ENCODE assay signal across 9 cellular contexts in the genomic region with DNA sequence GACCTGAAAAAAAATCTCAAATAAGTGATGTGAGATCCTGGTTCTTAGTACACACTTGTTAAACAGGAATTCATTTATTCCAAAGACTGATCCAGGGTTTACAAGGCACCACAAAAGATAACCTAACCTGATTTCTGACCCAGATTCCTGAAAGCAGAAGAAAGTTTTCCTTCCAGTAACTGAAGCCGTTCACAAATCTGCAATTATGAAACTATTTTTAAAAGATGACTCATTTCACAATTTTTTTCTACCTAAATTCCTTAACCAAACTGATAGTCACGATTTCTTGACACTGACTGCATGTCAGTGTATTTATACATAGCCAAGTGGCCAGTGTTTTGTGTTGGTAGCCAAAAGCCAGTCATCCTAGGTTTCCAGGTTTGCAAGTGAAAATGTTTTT. TPM values are rescaled to one million over a fixed set of nuclear protein-coding genes. Genes with fewer than 3 reads are reported as not detected.
DNase-seq lines count a peak whose midpoint lies in the region; ATAC-seq and TF ChIP-seq lines count a peak whose summit lies in the region.
"Had no signal": no experiment of that assay in that cellular context is flagged by ENCODE, and none has a peak within 500 bp of the region (broad histone marks: within the 10 kb centered on the region; RNA-seq: fewer than 3 reads in every experiment).

No MANE protein-coding gene starts in this region.

- intact Hi-C loops in activated CD4-positive, alpha-beta T cell treated with anti-CD3 and anti-CD28 coated beads, Interleukin-2, amount 10 ng/mL, durations not matched to agents 24 days and 14 days (cut with micrococcal nuclease) = loop anchor here (1.0 to 10.0 kb wide), 4 partner anchors 17 to 826 kb away; a partner anchor contains a TSS
- intact Hi-C loops in mammary epithelial cell (cut with micrococcal nuclease) = no loop called here

- peak overlapping the region; percentile 73 for H3K4me2 ChIP-seq in mammary epithelial cell (ENCODE audit: insufficient read depth, low read depth, low read length)
- peak overlapping the region; percentile 44 for H3K4me2 ChIP-seq in skeletal muscle satellite cell (ENCODE audit: low read length)
- H3K4me2 ChIP-seq in neural progenitor cell = no peak overlapping the region

- no peak for DNase-seq in activated CD4-positive, alpha-beta T cell treated with anti-CD3 and anti-CD28 coated beads, Interleukin-2, amount 10 ng/mL, durations not matched to agents 24 days and 14 days
- no peak for DNase-seq in activated CD4-positive, alpha-beta T cell treated with anti-CD3 and anti-CD28 coated beads for 48 hours
- DNase-seq in mammary epithelial cell = peak; percentile 54
- DNase-seq in brain microvascular endothelial cell = no peak
- no peak for DNase-seq in tibial nerve (ENCODE audit: low spot score in 2 of 2)
- DNase-seq in neural progenitor cell (ENCODE audit: low spot score) = no peak

- H3K27me3 ChIP-seq in mammary epithelial cell (ENCODE audit: insufficient read depth, low read length) (no peaks in the 10 kb centered on the region), skeletal muscle satellite cell (ENCODE audit: control insufficient read depth, insufficient read depth, low read length) (no peaks in the 10 kb centered on the region), brain microvascular endothelial cell (replicated peaks) (no peaks in the 10 kb centered on the region), tibial nerve (no peaks in the 10 kb centered on the region), neural progenitor cell (no peaks in the 10 kb centered on the region)

- in situ Hi-C loops in mammary epithelial cell (cut with MboI; ENCODE audit: low sequenced_read_pairs in 2 of 2) = no loop called here
- in situ Hi-C loops in brain microvascular endothelial cell (cut with HindIII; ENCODE audit: low pct_ligation_motif_present, low sequenced_read_pairs) = no loop called here

- peaks cover 27% of the 10 kb centered on the region for H3K4me1 Mint-ChIP-seq in activated CD4-positive, alpha-beta T cell treated with anti-CD3 and anti-CD28 coated beads, Interleukin-2, amount 10 ng/mL, durations not matched to agents 24 days and 14 days
- no peaks in the 10 kb centered on the region for H3K4me1 Mint-ChIP-seq in neural progenitor cell

- H3K27ac Mint-ChIP-seq in activated CD4-positive, alpha-beta T cell treated with anti-CD3 and anti-CD28 coated beads, Interleukin-2, amount 10 ng/mL, durations not matched to agents 24 days and 14 days = peak overlapping the region; percentile 19
- H3K27ac Mint-ChIP-seq in neural progenitor cell = no peak overlapping the region

- dilution Hi-C loops in mammary epithelial cell (cut with HindIII; ENCODE audit: low sequenced_read_pairs) = no loop called here

- H3K27ac ChIP-seq in mammary epithelial cell (ENCODE audit: insufficient read depth, low read depth, low read length) (peak overlapping the region; percentile 34), brain microvascular endothelial cell (no peak overlapping the region), tibial nerve (peak overlapping the region in 2 of 4 donors; percentile 46 to 54), neural progenitor cell (no peak overlapping the region)

- peaks cover 22% of the 10 kb centered on the region for H3K4me1 ChIP-seq in mammary epithelial cell (ENCODE audit: insufficient read depth, low read length)
- peaks cover 19% of the 10 kb centered on the region for H3K4me1 ChIP-seq in skeletal muscle satellite cell (ENCODE audit: control insufficient read depth, insufficient read depth, low read length)
- peaks cover 0 to 21% (median 4%) of the 10 kb centered on the region in 4 donors for H3K4me1 ChIP-seq in tibial nerve
- no peaks in the 10 kb centered on the region for H3K4me1 ChIP-seq in neural progenitor cell

- 0% methylated on average over 2 of the region's 2 CpGs for WGBS in mammary epithelial cell (ENCODE audit: low coverage, missing lambda C conversion rate)
- 10% methylated on average over 2 of the region's 2 CpGs for WGBS in tibial nerve, 2 donors

- no peaks in the 10 kb centered on the region for H3K27me3 Mint-ChIP-seq in activated CD4-positive, alpha-beta T cell treated with anti-CD3 and anti-CD28 coated beads, Interleukin-2, amount 10 ng/mL, durations not matched to agents 24 days and 14 days
- H3K27me3 Mint-ChIP-seq in neural progenitor cell (ENCODE audit: insufficient read depth, low read depth) = no peaks in the 10 kb centered on the region

- H4K20me1 ChIP-seq in mammary epithelial cell (ENCODE audit: insufficient read depth, low read length) (no peaks in the 10 kb centered on the region), neural progenitor cell (ENCODE audit: low read depth) (no peaks in the 10 kb centered on the region)

- H3K9ac ChIP-seq in mammary epithelial cell (ENCODE audit: insufficient read depth, low read length) (peak overlapping the region; percentile 28), skeletal muscle satellite cell (ENCODE audit: low read depth, low read length) (peak overlapping the region; percentile 3), neural progenitor cell (no peak overlapping the region)

- no peak for TF ChIP-seq POLR2A in tibial nerve (IDR thresholded peaks at IDR 0.05)

- peak overlapping the region in 1 of 3 experiments; percentile 4 for H3K4me3 ChIP-seq in mammary epithelial cell (replicated peaks in 1 of 3; ENCODE audit: insufficient read depth in 1 of 3, low read depth in 2 of 3, low read length in 3 of 3)
- no peak overlapping the region for H3K4me3 ChIP-seq in skeletal muscle satellite cell (ENCODE audit: low read length)
- H3K4me3 ChIP-seq in brain microvascular endothelial cell (ENCODE audit: low read depth, low read length) = no peak overlapping the region
- no peak overlapping the region for H3K4me3 ChIP-seq in tibial nerve
- no peak overlapping the region for H3K4me3 ChIP-seq in neural progenitor cell
- H3K4me3 ChIP-seq: K562 had no signal

- CTCF ChIA-PET in mammary epithelial cell (lab: Charles Lee; ENCODE audit: low non-redundant PET) = interaction anchor here (0.6 kb wide), 1 partner anchor 13 kb away, joined by 4 read pairs; no protein-coding TSS in a partner anchor

- no peaks in the 10 kb centered on the region for H3F3A ChIP-seq in neural progenitor cell (ENCODE audit: low read depth)

- H3K79me2 ChIP-seq in mammary epithelial cell (ENCODE audit: insufficient read depth, low read length) = no peaks in the 10 kb centered on the region
- no peaks in the 10 kb centered on the region for H3K79me2 ChIP-seq in neural progenitor cell (ENCODE audit: low read depth)

- H2AFZ ChIP-seq in mammary epithelial cell (ENCODE audit: low read depth, low read length) (peak overlapping the region; percentile 66), neural progenitor cell (replicated peaks) (no peak overlapping the region)

- peaks cover 7% of the 10 kb centered on the region for H3K9me3 Mint-ChIP-seq in activated CD4-positive, alpha-beta T cell treated with anti-CD3 and anti-CD28 coated beads, Interleukin-2, amount 10 ng/mL, durations not matched to agents 24 days and 14 days
- no peaks in the 10 kb centered on the region for H3K9me3 Mint-ChIP-seq in neural progenitor cell

- ATAC-seq in HG03095 (IDR thresholded peaks at IDR 0.05; ENCODE audit: unreplicated experiment) = peak; percentile 39
- ATAC-seq: K562 had no signal

- H3K9me3 ChIP-seq in mammary epithelial cell (replicated peaks; ENCODE audit: insufficient read depth, low read length) (no peaks in the 10 kb centered on the region), skeletal muscle satellite cell (replicated peaks; ENCODE audit: low read length) (no peaks in the 10 kb centered on the region), tibial nerve (no peaks in the 10 kb centered on the region), neural progenitor cell (ENCODE audit: low read depth) (no peaks in the 10 kb centered on the region)

- no TSS peak for BruUV-seq in mammary epithelial cell (replicated peaks; lab: Mats Ljungman, UMichigan)

- TF ChIP-seq EP300 in tibial nerve (IDR thresholded peaks at IDR 0.05) = peak in 1 of 2 donors; percentile 17

- H3K36me3 ChIP-seq in mammary epithelial cell (ENCODE audit: insufficient read depth, low read length) (no peaks in the 10 kb centered on the region), skeletal muscle satellite cell (ENCODE audit: insufficient read depth, low read length) (no peaks in the 10 kb centered on the region), brain microvascular endothelial cell (replicated peaks) (no peaks in the 10 kb centered on the region), tibial nerve (no peaks in the 10 kb centered on the region), neural progenitor cell (no peaks in the 10 kb centered on the region)

- TF ChIP-seq CTCF in mammary epithelial cell (conservative IDR thresholded peaks at IDR 0.05 in 1 of 2, IDR thresholded peaks at IDR 0.05 in 1 of 2; ENCODE audit: extremely low read depth in 1 of 2, insufficient read depth in 1 of 2, low read depth in 1 of 2, low read length in 2 of 2) (no peak), brain microvascular endothelial cell (IDR thresholded peaks at IDR 0.05; ENCODE audit: low read depth, low read length, missing control alignments) (no peak), tibial nerve (IDR thresholded peaks at IDR 0.05) (no peak), neural progenitor cell (IDR thresholded peaks at IDR 0.05) (no peak)

- peak overlapping the region; percentile 38 for H3K4me3 Mint-ChIP-seq in activated CD4-positive, alpha-beta T cell treated with anti-CD3 and anti-CD28 coated beads, Interleukin-2, amount 10 ng/mL, durations not matched to agents 24 days and 14 days
- H3K4me3 Mint-ChIP-seq in neural progenitor cell = no peak overlapping the region

- H3K36me3 Mint-ChIP-seq in activated CD4-positive, alpha-beta T cell treated with anti-CD3 and anti-CD28 coated beads, Interleukin-2, amount 10 ng/mL, durations not matched to agents 24 days and 14 days (ENCODE audit: low read depth) = peaks cover 4% of the 10 kb centered on the region
- no peaks in the 10 kb centered on the region for H3K36me3 Mint-ChIP-seq in neural progenitor cell

RNA-seq across cellular contexts. Expression of a gene that starts 17.1 kb away (rescaled TPM):
- total RNA-seq in activated CD4-positive, alpha-beta T cell treated with anti-CD3 and anti-CD28 coated beads, Interleukin-2, amount 10 ng/mL, durations not matched to agents 24 days and 14 days = 1.1 and 1.3 TPM in 2 replicates
- total RNA-seq in mammary epithelial cell (1 to 10 TPM; 4.3 to 7.8 TPM), tibial nerve (10 to 100 TPM in 2 of 4 donors, 1 to 10 TPM in 2; 7.6 to 11.1 (median 9.2) TPM), neural progenitor cell (ENCODE audit: low replicate concordance) (0.22 and 0.50 TPM in 2 replicates)
- polyA plus RNA-seq in mammary epithelial cell = 2.8 TPM
- polyA minus RNA-seq in mammary epithelial cell = 36.2 TPM
- 4.8 and 5.8 TPM in 2 replicates for total RNA-seq in skeletal muscle satellite cell (2012; rRNA removed)
